ENCODE assay signal across 8 cellular contexts in genomic region chr21:14773777-14774345, GRCh38.
DNase-seq lines count a peak whose midpoint lies in the region; FAIRE-seq and TF ChIP-seq lines count a peak whose summit lies in the region.

No MANE protein-coding gene starts in this region.

- 50% methylated on average over 5 of the region's 5 CpGs; no CpG with 5 or more reads in 1 of the 2 experiments for WGBS in H1 (ENCODE audit: extremely low coverage in 1 of 2, insufficient coverage in 1 of 2, insufficient read length in 1 of 2, insufficient replicate concordance in 2 of 2, low coverage in 1 of 2, low lambda C conversion rate in 2 of 2, missing lambda C conversion rate in 1 of 2), 2 experiments

- peak; percentile 88 to 92 for TF ChIP-seq RAD21 in H1 (IDR thresholded peaks at IDR 0.05 in 1 of 2, conservative IDR thresholded peaks at IDR 0.05 in 1 of 2; ENCODE audit: low read depth in 2 of 2, low read length in 2 of 2)

- no peak overlapping the region for H4K5ac ChIP-seq in H1 (ENCODE audit: insufficient read length, low read depth, low read length)

- no peak overlapping the region for H3K23ac ChIP-seq in H1 (ENCODE audit: insufficient read length)

- H3K79me2 ChIP-seq in H1 (ENCODE audit: control insufficient read depth in 1 of 2, insufficient read depth in 2 of 2, low read length in 2 of 2) (no peaks in the 10 kb centered on the region), neural progenitor cell (ENCODE audit: low read depth) (no peaks in the 10 kb centered on the region)

- H3K36me3 ChIP-seq in H1 (ENCODE audit: control insufficient read depth in 2 of 4, insufficient read depth in 4 of 4, low read length in 3 of 4) (no peaks in the 10 kb centered on the region), neural progenitor cell (no peaks in the 10 kb centered on the region)

- H3K27ac Mint-ChIP-seq in activated CD4-positive, alpha-beta T cell treated with anti-CD3 and anti-CD28 coated beads, Interleukin-2, amount 10 ng/mL, durations not matched to agents 7 days and 5 days: no peak overlapping the region
- no peak overlapping the region for H3K27ac Mint-ChIP-seq in neural progenitor cell

- H3K23me2 ChIP-seq in H1 (ENCODE audit: low read depth, low read length): no peaks in the 10 kb centered on the region

- no peak overlapping the region for H4K8ac ChIP-seq in H1 (ENCODE audit: extremely low read depth, insufficient read depth, low read length)

- H3K27me3 ChIP-seq in H1 (replicated peaks in 1 of 4; ENCODE audit: control insufficient read depth in 3 of 4, extremely low read depth in 1 of 4, insufficient read depth in 3 of 4, low read length in 3 of 4) (no peaks in the 10 kb centered on the region), neural progenitor cell (no peaks in the 10 kb centered on the region)

- no peak overlapping the region for H2BK15ac ChIP-seq in H1 (ENCODE audit: low read length)

- no peak overlapping the region for H4K91ac ChIP-seq in H1 (replicated peaks; ENCODE audit: insufficient read length, low read length)

- H3K36me3 Mint-ChIP-seq in activated CD4-positive, alpha-beta T cell treated with anti-CD3 and anti-CD28 coated beads, Interleukin-2, amount 10 ng/mL, durations not matched to agents 7 days and 5 days (ENCODE audit: low read depth): no peaks in the 10 kb centered on the region
- no peaks in the 10 kb centered on the region for H3K36me3 Mint-ChIP-seq in neural progenitor cell

- no peaks in the 10 kb centered on the region for H3K4me1 Mint-ChIP-seq in activated CD4-positive, alpha-beta T cell treated with anti-CD3 and anti-CD28 coated beads, Interleukin-2, amount 10 ng/mL, durations not matched to agents 7 days and 5 days
- no peaks in the 10 kb centered on the region for H3K4me1 Mint-ChIP-seq in neural progenitor cell

- CTCF ChIA-PET in activated CD4-positive, alpha-beta T cell treated with anti-CD3 and anti-CD28 coated beads, Interleukin-2, amount 10 ng/mL, durations not matched to agents 7 days and 5 days (lab: Charles Lee): interaction anchor here (1.0 kb wide), 1 partner anchor 391 kb away, joined by 3 read pairs; the partner anchor contains the start of gene HSPA13
- CTCF ChIA-PET in H1 (lab: Charles Lee; ENCODE audit: partially characterized antibody): interaction anchor here (0.6 to 1.6 kb wide), 14 partner anchors 11 to 511 kb away, joined by 3 to 4 read pairs (median 3); no protein-coding TSS in a partner anchor

- DNase-seq in MV-4-11 (lab: John Stamatoyannopoulos, UW): peak; percentile 36
- peak; percentile 60 for DNase-seq in activated CD4-positive, alpha-beta T cell treated with anti-CD3 and anti-CD28 coated beads, Interleukin-2, amount 10 ng/mL, durations not matched to agents 7 days and 5 days
- peak; percentile 23 to 82 for DNase-seq in H1 (ENCODE audit: low read depth in 1 of 2, low spot score in 2 of 2)
- DNase-seq in neural progenitor cell (ENCODE audit: low spot score): peak; percentile 76
- no peak for DNase-seq in SHP77 (lab: John Stamatoyannopoulos, UW)
- DNase-seq in midbrain (lab: John Stamatoyannopoulos, UW): no peak
- no peak for DNase-seq in ureter (ENCODE audit: low spot score)

- H2BK20ac ChIP-seq in H1 (ENCODE audit: low read length): no peak overlapping the region

- no peaks in the 10 kb centered on the region for H3K9me3 Mint-ChIP-seq in activated CD4-positive, alpha-beta T cell treated with anti-CD3 and anti-CD28 coated beads, Interleukin-2, amount 10 ng/mL, durations not matched to agents 7 days and 5 days
- H3K9me3 Mint-ChIP-seq in neural progenitor cell: no peaks in the 10 kb centered on the region

- H3K27ac ChIP-seq in H1 (ENCODE audit: low read depth, low read length): no peak overlapping the region
- H3K27ac ChIP-seq in neural progenitor cell: no peak overlapping the region

- no peak overlapping the region for H2AK5ac ChIP-seq in H1 (ENCODE audit: low read depth, low read length)

- H3K9ac ChIP-seq in H1 (replicated peaks in 1 of 4; ENCODE audit: extremely low read depth in 1 of 4, low read depth in 3 of 4, low read length in 3 of 4): no peak overlapping the region
- no peak overlapping the region for H3K9ac ChIP-seq in neural progenitor cell

- TF ChIP-seq POLR2A in H1 (IDR thresholded peaks at IDR 0.05; ENCODE audit: control extremely low read depth in 1 of 2, low read depth in 2 of 2, low read length in 2 of 2): no peak

- H3K4me2 ChIP-seq in H1 (ENCODE audit: insufficient read depth in 1 of 2, low read depth in 2 of 2, low read length in 2 of 2) (no peak overlapping the region), neural progenitor cell (no peak overlapping the region)

- H2BK120ac ChIP-seq in H1 (replicated peaks; ENCODE audit: low read depth, low read length): no peak overlapping the region

- no peaks in the 10 kb centered on the region for H4K20me1 ChIP-seq in H1 (replicated peaks in 1 of 2; ENCODE audit: control insufficient read depth in 1 of 2, insufficient read depth in 2 of 2, low read length in 2 of 2)
- no peaks in the 10 kb centered on the region for H4K20me1 ChIP-seq in neural progenitor cell (ENCODE audit: low read depth)

- H3K27me3 Mint-ChIP-seq in activated CD4-positive, alpha-beta T cell treated with anti-CD3 and anti-CD28 coated beads, Interleukin-2, amount 10 ng/mL, durations not matched to agents 7 days and 5 days: peaks cover 3% of the 10 kb centered on the region
- H3K27me3 Mint-ChIP-seq in neural progenitor cell (ENCODE audit: insufficient read depth, low read depth): no peaks in the 10 kb centered on the region

- H3K18ac ChIP-seq in H1 (ENCODE audit: extremely low read depth, low read length): no peak overlapping the region

- TF ChIP-seq EP300 in H1 (IDR thresholded peaks at IDR 0.05; ENCODE audit: borderline replicate concordance in 1 of 2, low read depth in 2 of 2, low read length in 2 of 2): no peak

- H2AFZ ChIP-seq in H1 (ENCODE audit: low read length) (no peak overlapping the region), neural progenitor cell (replicated peaks) (no peak overlapping the region)

- no peaks in the 10 kb centered on the region for H3F3A ChIP-seq in neural progenitor cell (ENCODE audit: low read depth)

- FAIRE-seq in H1 (lab: Jason Lieb, UNC): peak; percentile 76

- no peaks in the 10 kb centered on the region for H3K79me1 ChIP-seq in H1 (ENCODE audit: low read depth, low read length)

- H3K14ac ChIP-seq in H1 (ENCODE audit: insufficient read length): no peak overlapping the region

- TF ChIP-seq CTCF in GM12872 (IDR thresholded peaks at IDR 0.05; ENCODE audit: insufficient read depth, low read depth, low read length): peak; percentile 70
- TF ChIP-seq CTCF in H1 (IDR thresholded peaks at IDR 0.05; ENCODE audit: control extremely low read depth in 1 of 3, insufficient read depth in 1 of 3, low read depth in 1 of 3, low read length in 3 of 3): peak in 2 of 3 experiments; percentile 73; a peak in 3 of 4 replicates
- TF ChIP-seq CTCF in neural progenitor cell (IDR thresholded peaks at IDR 0.05): peak; percentile 81

- H2BK5ac ChIP-seq in H1 (ENCODE audit: low read depth, low read length): no peak overlapping the region

- no peak overlapping the region for H3K4ac ChIP-seq in H1 (replicated peaks; ENCODE audit: insufficient read length, low read depth, low read length)

- H3K4me3 ChIP-seq in H1 (ENCODE audit: extremely low read depth in 1 of 4, insufficient read depth in 2 of 4, low read depth in 3 of 4, low read length in 4 of 4): no peak overlapping the region
- H3K4me3 ChIP-seq in neural progenitor cell: no peak overlapping the region

- H3K9me3 ChIP-seq in H1 (ENCODE audit: insufficient read depth in 2 of 2, low read depth in 1 of 2, low read length in 1 of 2): peaks cover 1 to 5% of the 10 kb centered on the region in 2 experiments; a peak in 1 of 4 replicates
- H3K9me3 ChIP-seq in neural progenitor cell (ENCODE audit: low read depth): peaks cover under 1% of the 10 kb centered on the region

- no peaks in the 10 kb centered on the region for H3K4me1 ChIP-seq in H1 (replicated peaks in 1 of 4; ENCODE audit: control insufficient read depth in 3 of 4, insufficient read depth in 4 of 4, low read length in 3 of 4)
- no peaks in the 10 kb centered on the region for H3K4me1 ChIP-seq in neural progenitor cell

- no peak overlapping the region for H3K4me3 Mint-ChIP-seq in activated CD4-positive, alpha-beta T cell treated with anti-CD3 and anti-CD28 coated beads, Interleukin-2, amount 10 ng/mL, durations not matched to agents 7 days and 5 days
- H3K4me3 Mint-ChIP-seq in neural progenitor cell: no peak overlapping the region

- POLR2A ChIA-PET in activated CD4-positive, alpha-beta T cell treated with anti-CD3 and anti-CD28 coated beads, Interleukin-2, amount 10 ng/mL, durations not matched to agents 7 days and 5 days (lab: Charles Lee): no interaction called here
- POLR2A ChIA-PET in H1 (lab: Charles Lee; ENCODE audit: partially characterized antibody): no interaction called here

- no peak overlapping the region for H2BK12ac ChIP-seq in H1 (ENCODE audit: low read depth, low read length)

- no peak overlapping the region for H3K56ac ChIP-seq in H1 (replicated peaks; ENCODE audit: insufficient read length, low read depth, low read length)

TF ChIP-seq in H1, 55 proteins besides CTCF, POLR2A, EP300 and RAD21 (continues in another document):
- no peak for TF ChIP-seq TEAD4 (IDR thresholded peaks at IDR 0.05; ENCODE audit: low read depth, low read length)
- no peak for TF ChIP-seq CTBP2 (IDR thresholded peaks at IDR 0.05; ENCODE audit: borderline replicate concordance, insufficient read depth, insufficient read length, low read length)
- no peak for TF ChIP-seq ZNF274 (IDR thresholded peaks at IDR 0.05; ENCODE audit: borderline replicate concordance, extremely low read depth, low read length)
- TF ChIP-seq SP4 (IDR thresholded peaks at IDR 0.05; ENCODE audit: low read length): no peak
- no peak for TF ChIP-seq USF2 (IDR thresholded peaks at IDR 0.05; ENCODE audit: low read length)
- no peak for TF ChIP-seq MAX (IDR thresholded peaks at IDR 0.05)
- no peak for TF ChIP-seq SIRT6 (IDR thresholded peaks at IDR 0.05; ENCODE audit: low read length)
- TF ChIP-seq CBX8 (IDR thresholded peaks at IDR 0.05; ENCODE audit: borderline replicate concordance, low read depth, low read length): no peak
- no peak for TF ChIP-seq RNF2 (IDR thresholded peaks at IDR 0.05; ENCODE audit: borderline replicate concordance, low read depth, low read length, missing control alignments, poor library complexity, severe bottlenecking)
- TF ChIP-seq GABPA (IDR thresholded peaks at IDR 0.05; ENCODE audit: borderline replicate concordance, insufficient read depth, low read length): no peak

Comparison
In these comparisons a context has a peak if more than half of its experiments do, and no peak if none do; other contexts are left out.
1. DNase-seq: peak in MV-4-11 (single experiment), activated CD4-positive, alpha-beta T cell treated with anti-CD3 and anti-CD28 coated beads, Interleukin-2, amount 10 ng/mL, durations not matched to agents 7 days and 5 days (single experiment), H1 (2 of 2) and neural progenitor cell (single experiment); none in SHP77 (0 of 2), midbrain (single experiment) and ureter (single experiment).
2. Peak in every context shown above with its lines, with median percentiles within 50 percentile points of each other: CTCF ChIP-seq.